17 cellular contexts compared by ENCODE assay signal in the genomic region with DNA sequence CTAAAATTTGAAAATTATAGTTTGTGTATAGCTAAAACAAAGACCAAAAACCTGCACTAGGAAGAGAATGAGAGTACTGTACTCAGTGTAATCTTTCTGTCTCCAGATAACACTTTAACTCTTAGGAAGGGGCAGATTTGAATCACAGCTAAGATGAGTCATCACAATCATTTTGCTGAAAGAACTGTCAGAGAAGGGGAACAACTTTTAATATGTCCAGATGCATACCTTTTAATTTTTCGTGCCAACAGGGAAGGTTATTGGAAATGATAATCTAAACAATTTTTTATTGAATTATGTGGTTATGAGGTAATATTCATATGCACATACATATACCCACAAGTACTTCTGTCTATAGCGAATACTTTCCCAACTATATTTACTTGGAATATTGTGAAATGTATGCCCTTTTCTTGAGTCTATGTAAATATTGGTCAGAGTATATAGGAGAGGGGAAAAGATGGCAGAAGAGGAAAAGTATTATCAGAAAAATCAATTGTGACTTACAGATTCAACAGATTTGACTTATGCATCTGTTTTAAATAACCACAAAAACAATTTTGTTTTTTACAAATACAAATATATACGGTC. TPM values are rescaled to one million over a fixed set of nuclear protein-coding genes. Genes with fewer than 3 reads are reported as not detected.
DNase-seq lines count a peak whose midpoint lies in the region; ATAC-seq and TF ChIP-seq lines count a peak whose summit lies in the region.
"Had no signal": no experiment of that assay in that cellular context is flagged by ENCODE, and none has a peak within 500 bp of the region (broad histone marks: within the 10 kb centered on the region; RNA-seq: fewer than 3 reads in every experiment).

No MANE protein-coding gene starts in this region.

- H3K9ac ChIP-seq in PC-3 (ENCODE audit: low read length): no peak overlapping the region
- H3K9ac ChIP-seq: BLaER1 treated with 17β-estradiol and CSF1 and Interleukin-3, amounts not matched to agents 10 nM and 100 nM had no signal

- H3K4me1 Mint-ChIP-seq in activated T-helper 1 cell treated with anti-CD3 and anti-CD28 coated beads, Interleukin-12 subunit alpha, Interleukin-12 subunit beta, Interleukin-2, Interleukin-4 antibody, amounts not matched to agents 30 ng/mL and 10 ng/mL and 1 ng/mL, durations not matched to agents 14 hours and 24 hours and 36 hours (ENCODE audit: low read depth): no peaks in the 10 kb centered on the region

- no peaks in the 10 kb centered on the region for H3K36me3 ChIP-seq in PC-3 (ENCODE audit: low read depth, low read length)
- H3K36me3 ChIP-seq: BLaER1 treated with 17β-estradiol and CSF1 and Interleukin-3, amounts not matched to agents 10 nM and 100 nM; esophagus muscularis mucosa had no signal

- WGBS in right cardiac atrium: 57% methylated on average over 3 of the region's 3 CpGs

- no peaks in the 10 kb centered on the region for H4K20me1 ChIP-seq in PC-3 (ENCODE audit: low read length)
- H4K20me1 ChIP-seq: BLaER1 treated with 17β-estradiol and CSF1 and Interleukin-3, amounts not matched to agents 10 nM and 100 nM had no signal

- H3K27me3 ChIP-seq in PC-3 (ENCODE audit: low read length) (peaks cover 5% of the 10 kb centered on the region), right cardiac atrium (ENCODE audit: control insufficient read depth, insufficient read depth) (no peaks in the 10 kb centered on the region)
- H3K27me3 ChIP-seq: BLaER1 treated with 17β-estradiol and CSF1 and Interleukin-3, amounts not matched to agents 10 nM and 100 nM; esophagus muscularis mucosa had no signal

- intact Hi-C loops in PC-3 (cut with micrococcal nuclease): no loop called here
- intact Hi-C loops in activated T-helper 1 cell treated with anti-CD3 and anti-CD28 coated beads, Interleukin-12 subunit alpha, Interleukin-12 subunit beta, Interleukin-2, Interleukin-4 antibody, amounts not matched to agents 30 ng/mL and 10 ng/mL and 1 ng/mL, durations not matched to agents 14 hours and 24 hours and 36 hours (cut with micrococcal nuclease): no loop called here
- intact Hi-C loops in right cardiac atrium (cut with DNase I): no loop called here

- H3K27ac ChIP-seq in PC-3 (ENCODE audit: low read length): no peak overlapping the region
- H3K27ac ChIP-seq in caudate nucleus (ENCODE audit: low read depth, low read length): no peak overlapping the region
- no peak overlapping the region for H3K27ac ChIP-seq in right cardiac atrium (ENCODE audit: low read length)
- H3K27ac ChIP-seq: BLaER1 treated with 17β-estradiol and CSF1 and Interleukin-3, amounts not matched to agents 10 nM and 100 nM; esophagus muscularis mucosa had no signal

- H3K27ac Mint-ChIP-seq in activated T-helper 1 cell treated with anti-CD3 and anti-CD28 coated beads, Interleukin-12 subunit alpha, Interleukin-12 subunit beta, Interleukin-2, Interleukin-4 antibody, amounts not matched to agents 30 ng/mL and 10 ng/mL and 1 ng/mL, durations not matched to agents 14 hours and 24 hours and 36 hours: no peak overlapping the region
- H3K27ac Mint-ChIP-seq: activated CD8-positive, alpha-beta T cell treated with anti-CD3 and anti-CD28 coated beads for 36 hours; progenitor cell of endocrine pancreas; T-helper 1 cell treated with Interleukin-12 subunit alpha and Interleukin-12 subunit beta and Interleukin-4 antibody, amounts not matched to agents 30 μg/mL and 1 μg/mL, for 36 hours had no signal

- no peaks in the 10 kb centered on the region for H3F3A ChIP-seq in PC-3 (ENCODE audit: low read length, unreplicated experiment)

- ATAC-seq in GM21717 (IDR thresholded peaks at IDR 0.05; ENCODE audit: unreplicated experiment) (peak; percentile 73), PC-3 (no peak), right cardiac atrium (no peak)
- ATAC-seq: activated CD8-positive, alpha-beta T cell treated with anti-CD3 and anti-CD28 coated beads for 36 hours had no signal

- TF ChIP-seq POLR2A in erythroblast (IDR thresholded peaks at IDR 0.05; ENCODE audit: low read length): no peak

- H3K9me2 ChIP-seq in PC-3 (replicated peaks; ENCODE audit: low read length): no peaks in the 10 kb centered on the region

- no peaks in the 10 kb centered on the region for H3K27me3 Mint-ChIP-seq in activated T-helper 1 cell treated with anti-CD3 and anti-CD28 coated beads, Interleukin-12 subunit alpha, Interleukin-12 subunit beta, Interleukin-2, Interleukin-4 antibody, amounts not matched to agents 30 ng/mL and 10 ng/mL and 1 ng/mL, durations not matched to agents 14 hours and 24 hours and 36 hours (ENCODE audit: insufficient read depth)
- H3K27me3 Mint-ChIP-seq: activated CD8-positive, alpha-beta T cell treated with anti-CD3 and anti-CD28 coated beads for 36 hours; progenitor cell of endocrine pancreas had no signal

- in situ Hi-C loops in Caki2 (cut with HindIII; ENCODE audit: low pct_unique_long_range_greater_than_20kb, low sequenced_read_pairs): no loop called here

- no peaks in the 10 kb centered on the region for H3K79me2 ChIP-seq in PC-3 (ENCODE audit: low read length)

- no peaks in the 10 kb centered on the region for H3K4me1 ChIP-seq in PC-3 (ENCODE audit: insufficient read depth, low read length)
- no peaks in the 10 kb centered on the region for H3K4me1 ChIP-seq in right cardiac atrium (ENCODE audit: control insufficient read depth, insufficient read depth, low read length)

- no peaks in the 10 kb centered on the region for H3K36me3 Mint-ChIP-seq in activated T-helper 1 cell treated with anti-CD3 and anti-CD28 coated beads, Interleukin-12 subunit alpha, Interleukin-12 subunit beta, Interleukin-2, Interleukin-4 antibody, amounts not matched to agents 30 ng/mL and 10 ng/mL and 1 ng/mL, durations not matched to agents 14 hours and 24 hours and 36 hours (ENCODE audit: low read depth)

- no peak overlapping the region for H3K4me2 ChIP-seq in PC-3 (ENCODE audit: low read length)

- no peak for TF ChIP-seq CTCF in PC-3 (conservative IDR thresholded peaks at IDR 0.05; ENCODE audit: low read depth, low read length)
- no peak for TF ChIP-seq CTCF in foreskin fibroblast (IDR thresholded peaks at IDR 0.05; ENCODE audit: low read depth, low read length)

- CTCF ChIA-PET in PC-3 (lab: Charles Lee): no interaction called here

- H3K4me3 Mint-ChIP-seq in activated T-helper 1 cell treated with anti-CD3 and anti-CD28 coated beads, Interleukin-12 subunit alpha, Interleukin-12 subunit beta, Interleukin-2, Interleukin-4 antibody, amounts not matched to agents 30 ng/mL and 10 ng/mL and 1 ng/mL, durations not matched to agents 14 hours and 24 hours and 36 hours: no peak overlapping the region
- H3K4me3 Mint-ChIP-seq: activated CD8-positive, alpha-beta T cell treated with anti-CD3 and anti-CD28 coated beads for 36 hours; T-helper 1 cell treated with Interleukin-12 subunit alpha and Interleukin-12 subunit beta and Interleukin-4 antibody, amounts not matched to agents 30 μg/mL and 1 μg/mL, for 36 hours had no signal

- peak; percentile 4 for DNase-seq in Caki2 (ENCODE audit: low read depth)
- peak; percentile 10 for DNase-seq in PC-3
- DNase-seq in foreskin fibroblast: peak; percentile 26 to 66
- no peak for DNase-seq in activated T-helper 1 cell treated with anti-CD3 and anti-CD28 coated beads, Interleukin-12 subunit alpha, Interleukin-12 subunit beta, Interleukin-2, Interleukin-4 antibody, amounts not matched to agents 30 ng/mL and 10 ng/mL and 1 ng/mL, durations not matched to agents 14 hours and 24 hours and 36 hours (ENCODE audit: low spot score)
- no peak for DNase-seq in caudate nucleus (lab: John Stamatoyannopoulos, UW)
- no peak for DNase-seq in right cardiac atrium
- DNase-seq in erythroblast (lab: John Stamatoyannopoulos, UW): no peak
- DNase-seq: activated CD8-positive, alpha-beta T cell treated with anti-CD3 and anti-CD28 coated beads for 36 hours; NCI-H2029; stimulated activated CD4-positive, alpha-beta T cell treated with anti-CD3 and anti-CD28 coated beads, Interleukin-2, amount 100 ng/mL, for 24 hours had no signal

- H2AFZ ChIP-seq in PC-3 (ENCODE audit: low read length): no peak overlapping the region

- no TSS peak for BruUV-seq in PC-3 (replicated peaks; lab: Mats Ljungman, UMichigan)

- no peaks in the 10 kb centered on the region for H3K9me3 Mint-ChIP-seq in activated T-helper 1 cell treated with anti-CD3 and anti-CD28 coated beads, Interleukin-12 subunit alpha, Interleukin-12 subunit beta, Interleukin-2, Interleukin-4 antibody, amounts not matched to agents 30 ng/mL and 10 ng/mL and 1 ng/mL, durations not matched to agents 14 hours and 24 hours and 36 hours
- H3K9me3 Mint-ChIP-seq: T-helper 1 cell treated with Interleukin-12 subunit alpha and Interleukin-12 subunit beta and Interleukin-4 antibody, amounts not matched to agents 30 μg/mL and 1 μg/mL, for 36 hours had no signal

- POLR2A ChIA-PET in PC-3 (lab: Charles Lee; ENCODE audit: unreplicated experiment): no interaction called here

- H3K4me3 ChIP-seq in PC-3 (ENCODE audit: low read length): no peak overlapping the region
- no peak overlapping the region for H3K4me3 ChIP-seq in foreskin fibroblast (ENCODE audit: low read depth in 1 of 2, low read length in 2 of 2)
- H3K4me3 ChIP-seq in right cardiac atrium (ENCODE audit: low read length): no peak overlapping the region
- H3K4me3 ChIP-seq: BLaER1 treated with 17β-estradiol and CSF1 and Interleukin-3, amounts not matched to agents 10 nM and 100 nM; esophagus muscularis mucosa had no signal

- H3K9me3 ChIP-seq in PC-3 (ENCODE audit: low read length) (no peaks in the 10 kb centered on the region), right cardiac atrium (ENCODE audit: control insufficient read depth, low read length) (no peaks in the 10 kb centered on the region)
- H3K9me3 ChIP-seq: BLaER1 treated with 17β-estradiol and CSF1 and Interleukin-3, amounts not matched to agents 10 nM and 100 nM; esophagus muscularis mucosa had no signal

RNA-seq across cellular contexts. Expression of a gene that starts 51.1 kb away (rescaled TPM):
- not detected in 2 replicates for total RNA-seq in Caki2 (2014; rRNA removed; shearing (Covaris generic); ENCODE audit: low replicate concordance)
- total RNA-seq in PC-3 (2014; rRNA removed): not detected in 2 replicates
- total RNA-seq in activated T-helper 1 cell treated with anti-CD3 and anti-CD28 coated beads, Interleukin-12 subunit alpha, Interleukin-12 subunit beta, Interleukin-2, Interleukin-4 antibody, amounts not matched to agents 30 ng/mL and 10 ng/mL and 1 ng/mL, durations not matched to agents 14 hours and 24 hours and 36 hours: not detected in 2 replicates
- total RNA-seq in right cardiac atrium: not detected
- not detected for polyA plus RNA-seq in right cardiac atrium
- total RNA-seq: activated CD8-positive, alpha-beta T cell treated with anti-CD3 and anti-CD28 coated beads for 36 hours; cardiac septum; H1 had no signal
- polyA plus RNA-seq: H1 had no signal

Comparison
In these comparisons a context has a peak if more than half of its experiments do, and no peak if none do; other contexts are left out.
1. DNase-seq: peak in Caki2 (single experiment), PC-3 (single experiment) and foreskin fibroblast (2 of 2); none in activated T-helper 1 cell treated with anti-CD3 and anti-CD28 coated beads, Interleukin-12 subunit alpha, Interleukin-12 subunit beta, Interleukin-2, Interleukin-4 antibody, amounts not matched to agents 30 ng/mL and 10 ng/mL and 1 ng/mL, durations not matched to agents 14 hours and 24 hours and 36 hours (single experiment), caudate nucleus (0 of 61), right cardiac atrium (0 of 3) and erythroblast (0 of 2).